27 cellular contexts compared by ENCODE assay signal in genomic region chr7:39192476-39192875, GRCh38.
"Had no signal": no experiment of that assay in that cellular context is flagged by ENCODE, and none has a peak within 500 bp of the region (broad histone marks: within the 10 kb centered on the region; RNA-seq: fewer than 3 reads in every experiment).

No MANE protein-coding gene starts in this region.

- H3K4me1 ChIP-seq: pancreas, prostate gland, right lobe of liver, sigmoid colon, suprapubic skin, testis, tibial artery, transverse colon, upper lobe of right lung, uterus had no signal

- H3K27ac Mint-ChIP-seq: naive thymus-derived CD4-positive, alpha-beta T cell; natural killer cell; nephron; stimulated activated effector memory CD8-positive, alpha-beta T cell treated with anti-CD3 and anti-CD28 coated beads, Interleukin-12 subunit alpha, Interleukin-12 subunit beta, amount 100 ng/mL, for 72 hours; stimulated activated naive B cell treated with anti-CD40 and anti-IgM and Interleukin-4, amounts not matched to agents 10 μg/mL and 1 μg/mL and 100 μg/mL, for 72 hours; stimulated activated naive CD8-positive, alpha-beta T cell treated with anti-CD3 and anti-CD28 coated beads, Interleukin-15, amount 100 ng/mL, for 72 hours; type B pancreatic cell had no signal

- H3K27me3 ChIP-seq: neutrophil, pancreas, right lobe of liver, sigmoid colon, suprapubic skin, testis, tibial artery, transverse colon, upper lobe of right lung, uterus had no signal

- H3K36me3 Mint-ChIP-seq: naive thymus-derived CD4-positive, alpha-beta T cell; natural killer cell; stimulated activated effector memory CD8-positive, alpha-beta T cell treated with anti-CD3 and anti-CD28 coated beads, Interleukin-12 subunit alpha, Interleukin-12 subunit beta, amount 100 ng/mL, for 72 hours; stimulated activated naive B cell treated with anti-CD40 and anti-IgM and Interleukin-4, amounts not matched to agents 10 μg/mL and 1 μg/mL and 100 μg/mL, for 72 hours; type B pancreatic cell had no signal

- H3K9me3 ChIP-seq: neutrophil, pancreas, prostate gland, right lobe of liver, sigmoid colon, suprapubic skin, testis, tibial artery, transverse colon, upper lobe of right lung, uterus had no signal

- H3K4me3 ChIP-seq: pancreas, prostate gland, right lobe of liver, sigmoid colon, suprapubic skin, testis, tibial artery, transverse colon, upper lobe of right lung, uterus had no signal

- DNase-seq: naive thymus-derived CD4-positive, alpha-beta T cell; natural killer cell; nucleus accumbens; pancreas; right cardiac atrium; right lobe of liver; sigmoid colon; small intestine; stimulated activated CD4-positive, alpha-beta T cell treated with anti-CD3 and anti-CD28 coated beads, Interleukin-15, amount 100 ng/mL, for 24 hours; stimulated activated CD4-positive, alpha-beta T cell treated with anti-CD3 and anti-CD28 coated beads, Interleukin-2, amount 100 ng/mL, for 24 hours; stimulated activated CD4-positive, alpha-beta T cell treated with anti-CD3 and anti-CD28 coated beads, Interleukin-2, amount 100 ng/mL, for 48 hours; stimulated activated CD4-positive, alpha-beta T cell treated with anti-CD3 and anti-CD28 coated beads, Interleukin-4, amount 100 ng/mL, for 24 hours; stimulated activated naive B cell treated with anti-CD40 and anti-IgM and Interleukin-4, amounts not matched to agents 10 μg/mL and 1 μg/mL and 100 μg/mL, for 72 hours; stimulated activated naive CD4-positive, alpha-beta T cell treated with Interleukin-2 at 50 U/mL for 16 hours; stimulated activated naive CD8-positive, alpha-beta T cell treated with anti-CD3 and anti-CD28 coated beads, Interleukin-15, amount 100 ng/mL, for 72 hours; substantia nigra; testis; tibial artery; transverse colon; upper lobe of right lung; uterus had no signal

- H3K27ac ChIP-seq: neutrophil, pancreas, prostate gland, right lobe of liver, sigmoid colon, suprapubic skin, testis, tibial artery, transverse colon, upper lobe of right lung, uterus had no signal

- H3K9me3 Mint-ChIP-seq: natural killer cell; nephron; stimulated activated effector memory CD8-positive, alpha-beta T cell treated with anti-CD3 and anti-CD28 coated beads, Interleukin-12 subunit alpha, Interleukin-12 subunit beta, amount 100 ng/mL, for 72 hours; stimulated activated naive B cell treated with anti-CD40 and anti-IgM and Interleukin-4, amounts not matched to agents 10 μg/mL and 1 μg/mL and 100 μg/mL, for 72 hours; stimulated activated naive CD8-positive, alpha-beta T cell treated with anti-CD3 and anti-CD28 coated beads, Interleukin-15, amount 100 ng/mL, for 72 hours; type B pancreatic cell had no signal

- ATAC-seq: naive thymus-derived CD4-positive, alpha-beta T cell; natural killer cell; pancreas; right cardiac atrium; right lobe of liver; stimulated activated effector memory CD8-positive, alpha-beta T cell treated with anti-CD3 and anti-CD28 coated beads, Interleukin-12 subunit alpha, Interleukin-12 subunit beta, amount 100 ng/mL, for 72 hours; stimulated activated naive B cell treated with anti-CD40 and anti-IgM and Interleukin-4, amounts not matched to agents 10 μg/mL and 1 μg/mL and 100 μg/mL, for 72 hours; stimulated activated naive CD8-positive, alpha-beta T cell treated with anti-CD3 and anti-CD28 coated beads, Interleukin-15, amount 100 ng/mL, for 72 hours; upper lobe of right lung had no signal

- H3K4me1 Mint-ChIP-seq: naive thymus-derived CD4-positive, alpha-beta T cell; natural killer cell; nephron; stimulated activated effector memory CD8-positive, alpha-beta T cell treated with anti-CD3 and anti-CD28 coated beads, Interleukin-12 subunit alpha, Interleukin-12 subunit beta, amount 100 ng/mL, for 72 hours; stimulated activated naive B cell treated with anti-CD40 and anti-IgM and Interleukin-4, amounts not matched to agents 10 μg/mL and 1 μg/mL and 100 μg/mL, for 72 hours; stimulated activated naive CD8-positive, alpha-beta T cell treated with anti-CD3 and anti-CD28 coated beads, Interleukin-15, amount 100 ng/mL, for 72 hours had no signal

- H3K36me3 ChIP-seq: neutrophil, pancreas, prostate gland, right lobe of liver, sigmoid colon, suprapubic skin, tibial artery, transverse colon, upper lobe of right lung, uterus had no signal

- H3K4me3 Mint-ChIP-seq: naive thymus-derived CD4-positive, alpha-beta T cell; natural killer cell; nephron; stimulated activated effector memory CD8-positive, alpha-beta T cell treated with anti-CD3 and anti-CD28 coated beads, Interleukin-12 subunit alpha, Interleukin-12 subunit beta, amount 100 ng/mL, for 72 hours; stimulated activated naive B cell treated with anti-CD40 and anti-IgM and Interleukin-4, amounts not matched to agents 10 μg/mL and 1 μg/mL and 100 μg/mL, for 72 hours; stimulated activated naive CD8-positive, alpha-beta T cell treated with anti-CD3 and anti-CD28 coated beads, Interleukin-15, amount 100 ng/mL, for 72 hours; type B pancreatic cell had no signal

- H3K27me3 Mint-ChIP-seq: stimulated activated naive CD8-positive, alpha-beta T cell treated with anti-CD3 and anti-CD28 coated beads, Interleukin-15, amount 100 ng/mL, for 72 hours; type B pancreatic cell had no signal
